13 cellular contexts compared by ENCODE assay signal in the genomic region with DNA sequence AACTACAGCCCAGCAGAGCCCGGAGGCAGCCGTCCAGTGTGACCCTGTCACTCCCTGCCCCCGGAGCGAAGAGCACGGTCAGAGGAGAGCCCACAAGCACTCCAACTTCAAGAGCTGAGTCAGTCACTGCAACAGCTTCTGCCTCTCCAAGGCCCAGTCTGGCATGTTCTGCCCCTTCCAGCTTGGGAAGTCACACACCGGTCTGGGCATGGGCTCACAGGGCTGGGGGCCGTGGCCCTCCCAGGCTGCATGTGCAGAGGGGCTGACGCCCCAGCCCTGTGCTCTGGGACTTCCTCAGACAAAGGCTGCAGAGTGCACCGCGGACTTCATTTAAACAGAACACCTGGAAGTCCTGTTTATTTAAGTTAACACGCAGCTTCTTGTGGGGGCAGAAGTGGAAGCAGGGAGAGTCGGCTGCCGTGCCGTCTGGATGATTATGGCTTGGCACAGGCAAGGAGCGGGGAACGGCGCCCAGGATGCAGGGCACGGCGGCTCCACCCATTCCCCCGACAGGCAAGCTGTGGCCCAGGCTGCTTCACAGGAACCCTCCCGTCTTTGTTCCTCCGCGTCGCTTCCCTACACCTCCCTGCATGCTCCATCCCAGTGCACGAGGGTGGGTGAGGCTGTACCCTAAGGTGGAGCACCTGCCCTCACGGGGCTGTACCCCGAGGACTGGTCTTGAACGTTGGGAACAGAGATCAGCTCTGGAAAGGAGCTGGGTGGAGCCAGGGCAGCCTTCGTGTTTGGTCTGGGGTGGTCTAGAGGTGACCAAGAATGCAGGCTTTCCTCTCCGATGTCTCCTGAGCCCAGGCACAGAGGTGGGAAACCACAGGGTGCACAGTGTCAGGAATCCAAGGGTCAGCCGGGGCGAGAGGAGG.
DNase-seq lines count a peak whose midpoint lies in the region; ATAC-seq and TF ChIP-seq lines count a peak whose summit lies in the region.
"Had no signal": no experiment of that assay in that cellular context is flagged by ENCODE, and none has a peak within 500 bp of the region (broad histone marks: within the 10 kb centered on the region; RNA-seq: fewer than 3 reads in every experiment).

No MANE protein-coding gene starts in this region.

- peak overlapping the region; percentile 78 for H2BK5ac ChIP-seq in neuronal stem cell (ENCODE audit: low read length)

- H3K4me1 Mint-ChIP-seq in Caco-2 (ENCODE audit: low read depth, unreplicated experiment) (no peaks in the 10 kb centered on the region), GM23338 (peaks cover 12% of the 10 kb centered on the region), HFFc6 (ENCODE audit: low read depth) (peaks cover 14% of the 10 kb centered on the region)

- DNase-seq in Caco-2 (no peak), GM23338 (ENCODE audit: low spot score) (no peak), choroid plexus epithelial cell (ENCODE audit: low read depth) (peak; percentile 34), neuronal stem cell (ENCODE audit: low spot score) (no peak), brain microvascular endothelial cell (no peak), HFFc6 (no peak)
- DNase-seq in stimulated activated CD4-positive, alpha-beta T cell treated with anti-CD3 and anti-CD28 coated beads, Interleukin-4, amount 100 ng/mL, for 24 hours = no peak
- DNase-seq: activated gamma-delta T cell treated with Interleukin-2 at 50 U/mL for 16 hours, EL, NCI-H2171, nucleus accumbens had no signal

- H3K27ac ChIP-seq in GM23338 (ENCODE audit: low read depth) (no peak overlapping the region), neuronal stem cell (replicated peaks; ENCODE audit: low read length) (no peak overlapping the region), brain microvascular endothelial cell (no peak overlapping the region)
- H3K27ac ChIP-seq: breast epithelium had no signal

- no peaks in the 10 kb centered on the region for H3K9me2 ChIP-seq in GM23338 (ENCODE audit: insufficient read depth)

- no peaks in the 10 kb centered on the region for H3K27me3 ChIP-seq in Caco-2 (replicated peaks; ENCODE audit: control insufficient read depth, insufficient read depth, low read length)
- no peaks in the 10 kb centered on the region for H3K27me3 ChIP-seq in GM23338 (ENCODE audit: insufficient read depth)
- no peaks in the 10 kb centered on the region for H3K27me3 ChIP-seq in neuronal stem cell (ENCODE audit: control insufficient read depth in 3 of 3, insufficient read depth in 3 of 3, low read depth in 1 of 3, low read length in 3 of 3)
- no peaks in the 10 kb centered on the region for H3K27me3 ChIP-seq in brain microvascular endothelial cell (replicated peaks)
- H3K27me3 ChIP-seq: breast epithelium had no signal

- H2BK15ac ChIP-seq in neuronal stem cell (ENCODE audit: low read length) = no peak overlapping the region

- intact Hi-C loops in Caco-2 (cut with micrococcal nuclease; ENCODE audit: unreplicated experiment) = no loop called here

- no peak overlapping the region for H4K91ac ChIP-seq in neuronal stem cell (ENCODE audit: low read depth, low read length, poor library complexity)

- no TSS peak for BruUV-seq in Caco-2 (replicated peaks; lab: Mats Ljungman, UMichigan)

- H3K9ac ChIP-seq in neuronal stem cell (ENCODE audit: low read depth, low read length, poor library complexity) = peak overlapping the region; percentile 47

- H3K79me2 ChIP-seq in GM23338 (replicated peaks; ENCODE audit: insufficient read depth) = no peaks in the 10 kb centered on the region

- in situ Hi-C loops in brain microvascular endothelial cell (cut with HindIII; ENCODE audit: low pct_ligation_motif_present, low sequenced_read_pairs) = no loop called here

- H2BK120ac ChIP-seq in neuronal stem cell (ENCODE audit: low read depth, low read length) = no peak overlapping the region

- no peaks in the 10 kb centered on the region for H3K27me3 Mint-ChIP-seq in Caco-2 (ENCODE audit: insufficient read depth, unreplicated experiment)
- H3K27me3 Mint-ChIP-seq in GM23338 (ENCODE audit: insufficient read depth, low read depth, poor library complexity) = peaks cover 11% of the 10 kb centered on the region
- peaks cover 4% of the 10 kb centered on the region for H3K27me3 Mint-ChIP-seq in HFFc6 (ENCODE audit: insufficient read depth)

- peak overlapping the region; percentile 32 for H3K14ac ChIP-seq in neuronal stem cell (ENCODE audit: low read length)

- H4K8ac ChIP-seq in neuronal stem cell (ENCODE audit: low read depth, low read length) = no peak overlapping the region

- no peaks in the 10 kb centered on the region for H3F3A ChIP-seq in GM23338 (replicated peaks; ENCODE audit: low read depth)

- peak overlapping the region; percentile 49 for H3K27ac Mint-ChIP-seq in Caco-2 (ENCODE audit: unreplicated experiment)
- H3K27ac Mint-ChIP-seq in GM23338 = peak overlapping the region; percentile 65; the same call in 1 of the 2 replicates
- no peak overlapping the region for H3K27ac Mint-ChIP-seq in HFFc6

- H3K9me3 Mint-ChIP-seq in Caco-2 (ENCODE audit: unreplicated experiment) (no peaks in the 10 kb centered on the region), GM23338 (no peaks in the 10 kb centered on the region), HFFc6 (no peaks in the 10 kb centered on the region)

- H4K20me1 ChIP-seq in GM23338 (replicated peaks; ENCODE audit: insufficient read depth) = no peaks in the 10 kb centered on the region

- H2BK12ac ChIP-seq in neuronal stem cell (ENCODE audit: low read length) = no peak overlapping the region

- no peaks in the 10 kb centered on the region for H3K4me1 ChIP-seq in Caco-2
- no peaks in the 10 kb centered on the region for H3K4me1 ChIP-seq in GM23338 (ENCODE audit: insufficient read depth)
- H3K4me1 ChIP-seq in neuronal stem cell (ENCODE audit: control insufficient read depth in 2 of 2, insufficient read depth in 1 of 2, low read depth in 1 of 2, low read length in 2 of 2) = peaks cover 0 to 2% of the 10 kb centered on the region in 2 donors
- H3K4me1 ChIP-seq: breast epithelium had no signal

- no peak overlapping the region for H3K4ac ChIP-seq in neuronal stem cell (ENCODE audit: low read length)

- H2AK5ac ChIP-seq in neuronal stem cell (ENCODE audit: low read depth, low read length) = peak overlapping the region; percentile 17

- H3K79me1 ChIP-seq in neuronal stem cell (ENCODE audit: low read depth, low read length) = no peaks in the 10 kb centered on the region

- H2AFZ ChIP-seq in GM23338 (no peak overlapping the region), neuronal stem cell (ENCODE audit: low read length) (no peak overlapping the region)

- H3K4me3 ChIP-seq in Caco-2 (ENCODE audit: low read depth, low read length) (no peak overlapping the region), GM23338 (no peak overlapping the region), choroid plexus epithelial cell (ENCODE audit: low read depth, low read length) (no peak overlapping the region), neuronal stem cell (ENCODE audit: low read length in 2 of 2) (peak overlapping the region in 1 of 2 donors; percentile 57), brain microvascular endothelial cell (ENCODE audit: low read depth, low read length) (no peak overlapping the region)
- H3K4me3 ChIP-seq: breast epithelium had no signal

- no peak for TF ChIP-seq CTCF in Caco-2 (IDR thresholded peaks at IDR 0.05; ENCODE audit: insufficient read depth in 1 of 2, low read depth in 1 of 2, low read length in 1 of 2, severe bottlenecking in 1 of 2, unreplicated experiment in 1 of 2)
- no peak for TF ChIP-seq CTCF in GM23338 (conservative IDR thresholded peaks at IDR 0.05; ENCODE audit: low read depth in 2 of 2)
- TF ChIP-seq CTCF in choroid plexus epithelial cell (conservative IDR thresholded peaks at IDR 0.05; ENCODE audit: low read depth, low read length) = no peak
- no peak for TF ChIP-seq CTCF in brain microvascular endothelial cell (IDR thresholded peaks at IDR 0.05; ENCODE audit: low read depth, low read length, missing control alignments)
- TF ChIP-seq CTCF in HFFc6 (IDR thresholded peaks at IDR 0.05) = no peak

- POLR2A ChIA-PET in Caco-2 (lab: Charles Lee) = no interaction called here

- CTCF ChIA-PET in Caco-2 (lab: Charles Lee) = no interaction called here

- no peak overlapping the region for H3K23ac ChIP-seq in neuronal stem cell (ENCODE audit: low read depth, low read length, poor library complexity)

- peak overlapping the region; percentile 59 for H3K18ac ChIP-seq in neuronal stem cell (ENCODE audit: low read length)

- no CpG with 5 or more reads among the region's 32 CpGs for WGBS in neuronal stem cell (ENCODE audit: extremely low coverage in 2 of 2, insufficient read length in 2 of 2, insufficient replicate concordance in 1 of 2), 2 donors

- H3K4me2 ChIP-seq in GM23338 = no peak overlapping the region
- no peak overlapping the region for H3K4me2 ChIP-seq in neuronal stem cell (ENCODE audit: insufficient read depth, low read length, poor library complexity, severe bottlenecking)

- no peak overlapping the region for H3K4me3 Mint-ChIP-seq in Caco-2 (ENCODE audit: unreplicated experiment)
- no peak overlapping the region for H3K4me3 Mint-ChIP-seq in GM23338
- no peak overlapping the region for H3K4me3 Mint-ChIP-seq in HFFc6

- H3K36me3 Mint-ChIP-seq in Caco-2 (ENCODE audit: insufficient read depth, unreplicated experiment) = no peaks in the 10 kb centered on the region
- peaks cover 9% of the 10 kb centered on the region; the same call in 2 of the 3 replicates for H3K36me3 Mint-ChIP-seq in GM23338 (ENCODE audit: low read depth)
- H3K36me3 Mint-ChIP-seq in HFFc6 (ENCODE audit: low read depth) = peaks cover 15% of the 10 kb centered on the region

- peak; percentile 48 for ATAC-seq in GM23338
- ATAC-seq in HG02981 (IDR thresholded peaks at IDR 0.05; ENCODE audit: unreplicated experiment) = no peak

- H3K36me3 ChIP-seq in Caco-2 (ENCODE audit: control insufficient read depth, insufficient read depth, low read length) (no peaks in the 10 kb centered on the region), GM23338 (ENCODE audit: insufficient read depth) (no peaks in the 10 kb centered on the region), neuronal stem cell (replicated peaks in 1 of 2; ENCODE audit: control insufficient read depth in 2 of 2, insufficient read depth in 2 of 2, low read length in 2 of 2) (peaks cover 0 to 3% of the 10 kb centered on the region in 2 donors), brain microvascular endothelial cell (replicated peaks) (no peaks in the 10 kb centered on the region)
- H3K36me3 ChIP-seq: breast epithelium had no signal

- H3K9me3 ChIP-seq in Caco-2 (no peaks in the 10 kb centered on the region), neuronal stem cell (replicated peaks in 1 of 2; ENCODE audit: control insufficient read depth in 2 of 2, insufficient read depth in 1 of 2, low read depth in 1 of 2, low read length in 2 of 2) (peaks cover 0 to 2% of the 10 kb centered on the region in 2 donors)
- H3K9me3 ChIP-seq: breast epithelium had no signal

TF ChIP-seq in GM23338, 12 proteins besides CTCF, POLR2A, EP300 and RAD21 (continues in another document):
- no peak for TF ChIP-seq POLR2AphosphoS5 (IDR thresholded peaks at IDR 0.05; ENCODE audit: low read depth)
- no peak for TF ChIP-seq STAT1 (IDR thresholded peaks at IDR 0.05; ENCODE audit: unreplicated experiment)
